Comparison of ENCODE assay signal across 1 cellular context in the genomic region with DNA sequence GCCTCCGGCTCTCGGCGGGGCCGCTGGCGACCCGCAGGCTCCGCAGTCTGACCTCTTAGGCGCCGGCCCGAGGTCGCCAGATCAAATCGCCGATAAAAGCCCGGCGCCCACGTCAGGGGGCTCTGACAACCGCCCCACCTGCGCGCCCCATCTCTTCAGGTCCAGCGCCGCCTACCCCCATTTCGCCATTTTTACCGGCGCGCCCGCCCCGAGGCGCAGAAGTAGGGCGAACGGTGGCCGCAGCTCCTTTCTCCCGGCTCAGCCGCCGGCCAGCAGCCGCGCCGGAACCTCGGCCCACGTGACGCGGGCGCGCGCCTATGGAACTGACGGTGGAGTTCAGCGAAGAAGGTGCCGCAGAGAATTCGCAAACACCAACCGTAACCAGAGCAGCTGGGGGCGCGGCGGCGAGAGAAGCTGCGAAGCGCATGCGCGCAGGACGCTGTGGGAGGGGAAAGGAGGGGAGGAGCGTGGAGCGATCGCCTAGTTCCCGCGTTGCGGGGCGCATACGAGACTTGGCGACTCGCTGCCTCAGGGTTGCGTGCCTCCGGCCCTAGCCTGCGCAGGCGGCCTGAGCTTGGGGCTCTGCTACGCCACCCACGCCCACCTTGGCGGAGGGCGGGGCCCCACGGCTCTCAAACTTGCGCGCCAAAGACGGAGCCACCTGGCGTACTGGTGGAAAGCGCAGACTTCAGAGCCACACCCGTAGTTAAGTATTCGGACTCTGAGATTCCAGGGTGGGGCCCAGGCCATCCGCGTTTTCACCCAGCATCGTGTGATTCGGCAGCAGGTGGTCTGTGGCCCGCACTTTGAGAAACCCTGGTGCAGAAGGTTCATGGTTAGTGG.
TF ChIP-seq lines count a peak whose summit lies in the region.

A gene with protein sequence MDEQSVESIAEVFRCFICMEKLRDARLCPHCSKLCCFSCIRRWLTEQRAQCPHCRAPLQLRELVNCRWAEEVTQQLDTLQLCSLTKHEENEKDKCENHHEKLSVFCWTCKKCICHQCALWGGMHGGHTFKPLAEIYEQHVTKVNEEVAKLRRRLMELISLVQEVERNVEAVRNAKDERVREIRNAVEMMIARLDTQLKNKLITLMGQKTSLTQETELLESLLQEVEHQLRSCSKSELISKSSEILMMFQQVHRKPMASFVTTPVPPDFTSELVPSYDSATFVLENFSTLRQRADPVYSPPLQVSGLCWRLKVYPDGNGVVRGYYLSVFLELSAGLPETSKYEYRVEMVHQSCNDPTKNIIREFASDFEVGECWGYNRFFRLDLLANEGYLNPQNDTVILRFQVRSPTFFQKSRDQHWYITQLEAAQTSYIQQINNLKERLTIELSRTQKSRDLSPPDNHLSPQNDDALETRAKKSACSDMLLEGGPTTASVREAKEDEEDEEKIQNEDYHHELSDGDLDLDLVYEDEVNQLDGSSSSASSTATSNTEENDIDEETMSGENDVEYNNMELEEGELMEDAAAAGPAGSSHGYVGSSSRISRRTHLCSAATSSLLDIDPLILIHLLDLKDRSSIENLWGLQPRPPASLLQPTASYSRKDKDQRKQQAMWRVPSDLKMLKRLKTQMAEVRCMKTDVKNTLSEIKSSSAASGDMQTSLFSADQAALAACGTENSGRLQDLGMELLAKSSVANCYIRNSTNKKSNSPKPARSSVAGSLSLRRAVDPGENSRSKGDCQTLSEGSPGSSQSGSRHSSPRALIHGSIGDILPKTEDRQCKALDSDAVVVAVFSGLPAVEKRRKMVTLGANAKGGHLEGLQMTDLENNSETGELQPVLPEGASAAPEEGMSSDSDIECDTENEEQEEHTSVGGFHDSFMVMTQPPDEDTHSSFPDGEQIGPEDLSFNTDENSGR (minus strand): TSS at position 418 of the 843 bp plus-strand sequence. CDS start 419 bp downstream, outside the sequence.

TF ChIP-seq in SK-N-SH, 30 proteins besides CTCF, POLR2A, EP300 and RAD21 (continued from another document):
- TF ChIP-seq FOXM1 (IDR thresholded peaks at IDR 0.05; ENCODE audit: low read depth) (no peak), ELF1 (IDR thresholded peaks at IDR 0.05) (no peak; the same call in 1 of the 2 replicates), SMC3 (IDR thresholded peaks at IDR 0.05; ENCODE audit: low read depth, low read length) (no peak), YY1 (IDR thresholded peaks at IDR 0.05; ENCODE audit: low read depth) (peak; percentile 76), FOXJ3 (CRISPR knock-in tag; IDR thresholded peaks at IDR 0.05) (0 out of 2 replicates have a peak, but pooled peaks have one; percentile 27), SIN3A (IDR thresholded peaks at IDR 0.05; ENCODE audit: borderline replicate concordance, low read depth, low read length) (peak; percentile 98), CHD2 (IDR thresholded peaks at IDR 0.05; ENCODE audit: low read length, partially characterized antibody) (peak; percentile 99)
- TF ChIP-seq, protein P1, sequence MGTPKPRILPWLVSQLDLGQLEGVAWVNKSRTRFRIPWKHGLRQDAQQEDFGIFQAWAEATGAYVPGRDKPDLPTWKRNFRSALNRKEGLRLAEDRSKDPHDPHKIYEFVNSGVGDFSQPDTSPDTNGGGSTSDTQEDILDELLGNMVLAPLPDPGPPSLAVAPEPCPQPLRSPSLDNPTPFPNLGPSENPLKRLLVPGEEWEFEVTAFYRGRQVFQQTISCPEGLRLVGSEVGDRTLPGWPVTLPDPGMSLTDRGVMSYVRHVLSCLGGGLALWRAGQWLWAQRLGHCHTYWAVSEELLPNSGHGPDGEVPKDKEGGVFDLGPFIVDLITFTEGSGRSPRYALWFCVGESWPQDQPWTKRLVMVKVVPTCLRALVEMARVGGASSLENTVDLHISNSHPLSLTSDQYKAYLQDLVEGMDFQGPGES (IDR thresholded peaks at IDR 0.05; ENCODE audit: low read depth, low read length): no peak
- TF ChIP-seq, protein P2, sequence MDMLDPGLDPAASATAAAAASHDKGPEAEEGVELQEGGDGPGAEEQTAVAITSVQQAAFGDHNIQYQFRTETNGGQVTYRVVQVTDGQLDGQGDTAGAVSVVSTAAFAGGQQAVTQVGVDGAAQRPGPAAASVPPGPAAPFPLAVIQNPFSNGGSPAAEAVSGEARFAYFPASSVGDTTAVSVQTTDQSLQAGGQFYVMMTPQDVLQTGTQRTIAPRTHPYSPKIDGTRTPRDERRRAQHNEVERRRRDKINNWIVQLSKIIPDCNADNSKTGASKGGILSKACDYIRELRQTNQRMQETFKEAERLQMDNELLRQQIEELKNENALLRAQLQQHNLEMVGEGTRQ (IDR thresholded peaks at IDR 0.05; ENCODE audit: borderline replicate concordance, low read depth, low read length): peak; percentile 91
